ENCODE assay signal across 13 cellular contexts in the genomic region with DNA sequence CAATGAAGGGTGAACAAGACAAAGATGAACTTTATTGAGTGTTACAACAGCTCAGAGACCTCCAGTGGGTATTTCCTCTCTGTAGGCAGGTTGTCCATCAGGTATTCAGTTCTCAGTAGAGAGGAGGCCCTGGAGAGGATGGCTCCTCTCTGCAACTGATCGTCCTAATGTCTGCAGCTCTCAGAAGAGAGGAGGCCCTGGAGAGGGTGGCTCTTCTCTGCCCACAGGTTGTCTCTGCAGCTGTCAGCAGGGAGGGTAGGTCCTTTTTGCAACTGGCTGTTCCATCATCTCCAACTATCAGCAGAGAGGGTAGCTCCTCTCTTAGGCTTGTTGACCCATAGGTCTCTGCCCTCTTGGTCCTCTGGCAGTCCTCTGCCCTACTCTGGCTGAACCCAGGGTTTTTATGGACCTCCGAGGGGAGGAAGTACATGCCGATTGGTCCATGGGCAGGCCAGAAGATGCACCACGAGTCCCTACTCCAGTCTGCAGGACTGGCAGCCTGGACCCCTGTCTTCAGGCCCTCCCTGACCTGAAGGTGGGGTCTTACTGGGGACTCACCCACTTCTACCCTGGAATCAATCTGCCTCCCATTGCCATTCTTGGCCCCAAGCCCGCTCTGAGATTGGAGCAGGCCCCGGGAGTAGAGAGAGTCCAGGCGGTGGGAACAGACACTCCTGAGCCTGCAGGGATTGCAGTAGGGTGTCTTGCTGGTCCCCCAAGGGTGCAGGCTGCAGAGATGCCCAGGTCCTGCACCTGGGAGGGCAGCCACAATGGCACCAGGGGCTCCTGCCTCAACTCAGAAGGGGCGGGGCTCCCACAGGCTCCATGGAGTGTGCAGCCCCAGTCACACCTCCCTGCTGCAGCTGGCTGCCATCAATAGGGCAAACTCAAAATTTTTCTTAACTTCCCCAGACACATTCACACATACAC. TPM values are rescaled to one million over a fixed set of nuclear protein-coding genes. Genes with fewer than 3 reads are reported as not detected.
A peak's percentile ranks its signal among the peaks of the same experiment; 100 is the strongest.
DNase-seq lines count a peak whose midpoint lies in the region; ATAC-seq and FAIRE-seq lines count a peak whose summit lies in the region.
"Had no signal": no experiment of that assay in that cellular context is flagged by ENCODE, and none has a peak within 500 bp of the region (broad histone marks: within the 10 kb centered on the region; RNA-seq: fewer than 3 reads in every experiment).

No MANE protein-coding gene starts in this region.

- no peak for ATAC-seq in stimulated activated naive CD8-positive, alpha-beta T cell treated with anti-CD3 and anti-CD28 coated beads, Interleukin-15, Interleukin-2, amounts not matched to agents 100 U/mL and 50 U/mL, for 24 hours
- ATAC-seq in T-cell (replicated peaks in 1 of 4) (no peak), GM21529 (IDR thresholded peaks at IDR 0.05; ENCODE audit: unreplicated experiment) (no peak)
- no peak for ATAC-seq in effector memory CD8-positive, alpha-beta T cell (replicated peaks)
- ATAC-seq: heart left ventricle had no signal

- no peak for DNase-seq in stimulated activated naive CD8-positive, alpha-beta T cell treated with anti-CD3 and anti-CD28 coated beads, Interleukin-15, Interleukin-2, amounts not matched to agents 100 U/mL and 50 U/mL, for 24 hours
- no peak for DNase-seq in T-cell
- DNase-seq in effector memory CD8-positive, alpha-beta T cell = no peak
- no peak for DNase-seq in RCC 7860 (ENCODE audit: low spot score)
- no peak for DNase-seq in retina
- DNase-seq in activated effector memory CD4-positive, alpha-beta T cell treated with anti-CD3 and anti-CD28 coated beads, Interleukin-2, amount 50 U/mL, for 16 hours = no peak
- DNase-seq: activated CD4-positive, alpha-beta T cell treated with anti-CD3 and anti-CD28 coated beads, Interleukin-2, amount 50 U/mL, for 4 hours; AML-193; NCI-H2227 treated with DMSO at 0.1 percent for 48 hours; stimulated activated CD4-positive, alpha-beta T cell treated with anti-CD3 and anti-CD28 coated beads, Interleukin-2, amount 100 ng/mL, for 24 hours had no signal

- H3K36me3 Mint-ChIP-seq in stimulated activated naive CD8-positive, alpha-beta T cell treated with anti-CD3 and anti-CD28 coated beads, Interleukin-15, Interleukin-2, amounts not matched to agents 100 ng/mL and 50 ng/mL, for 24 hours (ENCODE audit: low read depth) = peaks cover 24% of the 10 kb centered on the region
- H3K36me3 Mint-ChIP-seq in T-cell = peaks cover 15% of the 10 kb centered on the region
- H3K36me3 Mint-ChIP-seq in effector memory CD8-positive, alpha-beta T cell (ENCODE audit: insufficient read depth) = peaks cover 33% of the 10 kb centered on the region

- H3K9me3 Mint-ChIP-seq in stimulated activated naive CD8-positive, alpha-beta T cell treated with anti-CD3 and anti-CD28 coated beads, Interleukin-15, Interleukin-2, amounts not matched to agents 100 ng/mL and 50 ng/mL, for 24 hours = peaks cover under 1% of the 10 kb centered on the region
- H3K9me3 Mint-ChIP-seq in T-cell = peaks cover 0 to under 1% (median 0%) of the 10 kb centered on the region in 3 donors
- no peaks in the 10 kb centered on the region for H3K9me3 Mint-ChIP-seq in effector memory CD8-positive, alpha-beta T cell

- CTCF ChIA-PET in T-cell (lab: Charles Lee) = no interaction called here

- no peak for FAIRE-seq in RCC 7860 (lab: Jason Lieb, UNC)

- peak overlapping the region; percentile 99 for H3K4me3 Mint-ChIP-seq in stimulated activated naive CD8-positive, alpha-beta T cell treated with anti-CD3 and anti-CD28 coated beads, Interleukin-15, Interleukin-2, amounts not matched to agents 100 ng/mL and 50 ng/mL, for 24 hours
- peak overlapping the region; percentile 89 to 95 (median 94) for H3K4me3 Mint-ChIP-seq in T-cell
- peak overlapping the region; percentile 83 to 91 for H3K4me3 Mint-ChIP-seq in effector memory CD8-positive, alpha-beta T cell

- POLR2A ChIA-PET in T-cell (lab: Charles Lee) = interaction anchor here in 1 of 2 donors (0.6 kb wide), 1 partner anchor 11 kb away, joined by 9 read pairs; no protein-coding TSS in a partner anchor

- H3K27ac Mint-ChIP-seq in stimulated activated naive CD8-positive, alpha-beta T cell treated with anti-CD3 and anti-CD28 coated beads, Interleukin-15, Interleukin-2, amounts not matched to agents 100 ng/mL and 50 ng/mL, for 24 hours = peak overlapping the region; percentile 34
- H3K27ac Mint-ChIP-seq in T-cell = peak overlapping the region; percentile 99
- H3K27ac Mint-ChIP-seq in effector memory CD8-positive, alpha-beta T cell = peak overlapping the region; percentile 33 to 95

- H3K4me1 Mint-ChIP-seq in stimulated activated naive CD8-positive, alpha-beta T cell treated with anti-CD3 and anti-CD28 coated beads, Interleukin-15, Interleukin-2, amounts not matched to agents 100 ng/mL and 50 ng/mL, for 24 hours (ENCODE audit: low read depth) = peaks cover 57% of the 10 kb centered on the region
- peaks cover 57 to 64% (median 58%) of the 10 kb centered on the region in 3 donors for H3K4me1 Mint-ChIP-seq in T-cell
- H3K4me1 Mint-ChIP-seq in effector memory CD8-positive, alpha-beta T cell (ENCODE audit: low read depth in 2 of 2) = peaks cover 30 to 41% of the 10 kb centered on the region in 2 donors

- no peaks in the 10 kb centered on the region for H3K27me3 Mint-ChIP-seq in stimulated activated naive CD8-positive, alpha-beta T cell treated with anti-CD3 and anti-CD28 coated beads, Interleukin-15, Interleukin-2, amounts not matched to agents 100 ng/mL and 50 ng/mL, for 24 hours
- no peaks in the 10 kb centered on the region for H3K27me3 Mint-ChIP-seq in T-cell
- H3K27me3 Mint-ChIP-seq in effector memory CD8-positive, alpha-beta T cell = no peaks in the 10 kb centered on the region

RNA-seq across cellular contexts. Expression of gene TMEM116, which starts 2.3 kb away (rescaled TPM):
- 10 to 100 TPM; 16.0 to 27.2 (median 25.8) TPM for total RNA-seq in T-cell

RNA-seq across cellular contexts. Expression of gene ERP29, which starts 2.5 kb away (rescaled TPM):
- 100 to 1,000 TPM; 114 to 175 (median 158) TPM for total RNA-seq in T-cell

Comparison
In these comparisons a context has a peak if more than half of its experiments do, and no peak if none do; other contexts are left out.
1. H3K27ac Mint-ChIP-seq: peak in every context shown above with its lines; median percentile 99 in T-cell; 64 in effector memory CD8-positive, alpha-beta T cell; 34 in stimulated activated naive CD8-positive, alpha-beta T cell treated with anti-CD3 and anti-CD28 coated beads, Interleukin-15, Interleukin-2, amounts not matched to agents 100 ng/mL and 50 ng/mL, for 24 hours.